1 cellular context compared by ENCODE assay signal in the genomic region with DNA sequence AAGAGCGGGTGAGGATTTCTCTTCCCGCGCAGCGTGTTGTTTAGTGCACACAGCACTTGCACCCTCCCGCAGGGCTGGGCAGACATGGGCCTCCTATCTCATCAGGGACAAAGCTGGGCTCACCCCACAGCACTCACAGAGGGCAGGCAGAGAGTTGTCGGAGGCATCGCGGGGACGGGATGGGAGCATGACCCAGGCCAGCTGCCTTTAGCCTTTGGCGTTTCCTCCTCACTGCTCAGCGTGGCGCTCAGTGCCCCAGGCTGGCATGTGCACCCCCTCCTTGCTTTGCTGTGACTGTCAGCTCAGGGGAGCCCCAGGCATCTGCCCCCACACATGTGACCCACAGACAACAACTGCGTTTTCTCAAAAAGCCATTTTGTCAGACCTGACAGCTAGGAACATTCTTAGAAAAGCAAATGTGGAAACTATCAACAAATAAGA.
TF ChIP-seq lines count a peak whose summit lies in the region.

No MANE protein-coding gene starts in this region.

TF ChIP-seq in HepG2, 621 proteins besides CTCF, POLR2A, EP300 and RAD21:
- TF ChIP-seq AGO2 (optimal IDR thresholded peaks at IDR 0.05; ENCODE audit: low read depth, low read length), result peak; percentile 51
- no peak for TF ChIP-seq RFXAP (CRISPR knock-in tag; IDR thresholded peaks at IDR 0.05; ENCODE audit: borderline replicate concordance)
